ENCODE assay signal across 7 cellular contexts in the genomic region with DNA sequence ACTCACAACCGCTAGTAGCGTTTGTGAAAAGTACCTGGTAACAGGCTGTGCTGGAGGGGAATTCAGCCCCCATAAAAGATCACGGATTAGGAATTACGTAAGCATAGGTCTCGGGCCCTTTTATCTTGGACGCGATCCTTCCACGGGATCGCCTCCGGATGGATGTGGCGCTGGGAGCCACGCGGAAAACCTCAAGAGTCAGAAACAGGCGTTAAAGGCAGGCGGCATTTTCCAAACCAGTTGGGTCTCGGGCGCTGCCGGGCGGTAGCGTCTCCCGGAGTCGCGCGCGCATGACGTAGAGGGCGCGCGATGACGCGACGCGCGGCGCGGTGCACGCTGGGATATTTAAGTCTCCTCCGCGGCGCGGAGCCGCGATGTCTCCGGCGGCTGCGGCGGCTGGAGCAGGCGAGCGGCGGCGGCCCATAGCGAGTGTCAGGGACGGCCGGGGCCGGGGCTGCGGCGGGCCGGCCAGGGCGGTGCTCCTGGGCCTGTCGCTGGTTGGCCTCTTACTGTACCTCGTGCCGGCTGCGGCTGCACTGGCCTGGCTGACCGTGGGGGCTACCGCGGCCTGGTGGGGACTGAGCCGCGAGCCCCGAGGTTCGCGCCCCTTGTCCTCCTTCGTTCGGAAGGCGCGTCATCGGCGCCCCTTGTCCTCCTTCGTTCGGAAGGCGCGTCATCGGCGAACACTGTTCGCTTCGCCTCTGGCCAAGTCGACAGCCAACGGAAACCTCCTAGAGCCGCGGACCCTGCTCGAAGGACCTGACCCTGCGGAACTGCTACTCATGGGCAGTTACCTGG. TPM values are rescaled to one million over a fixed set of nuclear protein-coding genes. Genes with fewer than 3 reads are reported as not detected.
DNase-seq lines count a peak whose midpoint lies in the region; ATAC-seq, FAIRE-seq and TF ChIP-seq lines count a peak whose summit lies in the region.

POM121 (plus strand) TSS at position 348 of the 798 bp plus-strand sequence; CDS start at position 375, 27 bp downstream.

- H4K20me1 ChIP-seq in astrocyte (ENCODE audit: insufficient read depth, low read length), result peaks cover 29% of the 10 kb centered on the region
- H4K20me1 ChIP-seq in hepatocyte (ENCODE audit: insufficient read depth, poor library complexity, severe bottlenecking), result peaks cover 4% of the 10 kb centered on the region

- H3K4me1 ChIP-seq in astrocyte (ENCODE audit: insufficient read depth, low read length) (peaks cover 13% of the 10 kb centered on the region), hepatocyte (ENCODE audit: insufficient read depth) (peaks cover 17% of the 10 kb centered on the region)

- H3K36me3 ChIP-seq in astrocyte (ENCODE audit: insufficient read depth, low read length), result peaks cover 22% of the 10 kb centered on the region
- no peaks in the 10 kb centered on the region for H3K36me3 ChIP-seq in hepatocyte (replicated peaks; ENCODE audit: insufficient read depth, low read depth)

- H3K9me3 ChIP-seq in astrocyte (ENCODE audit: insufficient read depth, low read depth, low read length), result no peaks in the 10 kb centered on the region
- H3K9me3 ChIP-seq in hepatocyte (ENCODE audit: low read depth), result no peaks in the 10 kb centered on the region

- peak; percentile 86 for TF ChIP-seq POLR2A in GM18505 (IDR thresholded peaks at IDR 0.05; ENCODE audit: borderline replicate concordance, extremely low read depth, insufficient read depth, insufficient read length)

- H3K9me2 ChIP-seq in hepatocyte (replicated peaks; ENCODE audit: insufficient read depth), result no peaks in the 10 kb centered on the region

- peaks cover 9% of the 10 kb centered on the region for H3K4me1 Mint-ChIP-seq in astrocyte (ENCODE audit: low read depth, unreplicated experiment)

- no peak for TF ChIP-seq CTCF in astrocyte (IDR thresholded peaks at IDR 0.05; ENCODE audit: insufficient read depth, low read depth, low read length)
- TF ChIP-seq CTCF in hepatocyte (IDR thresholded peaks at IDR 0.05; ENCODE audit: poor library complexity), result no peak
- no peak for TF ChIP-seq CTCF in retinal pigment epithelial cell (conservative IDR thresholded peaks at IDR 0.05; ENCODE audit: low read depth, low read length)

- H2AFZ ChIP-seq in astrocyte (ENCODE audit: low read depth, low read length) (peak within 1 kb of the TSS; percentile 89), hepatocyte (peak within 1 kb of the TSS; percentile 82)

- ATAC-seq in GM18505 (IDR thresholded peaks at IDR 0.05; ENCODE audit: unreplicated experiment), result peak; percentile 88
- peak; percentile 85 for ATAC-seq in HG02885 (IDR thresholded peaks at IDR 0.05; ENCODE audit: poor library complexity, unreplicated experiment)

- H3K27ac ChIP-seq in astrocyte (ENCODE audit: low read depth, low read length), result peak within 1 kb of the TSS; percentile 94
- H3K27ac ChIP-seq in hepatocyte, result peak within 1 kb of the TSS; percentile 94

- WGBS in hepatocyte (ENCODE audit: low lambda C conversion rate, missing lambda C conversion rate), result under 1% methylated on average over 78 of the region's 91 CpGs

- no peaks in the 10 kb centered on the region for H3K9me3 Mint-ChIP-seq in astrocyte (ENCODE audit: unreplicated experiment)

- no peaks in the 10 kb centered on the region for H3K27me3 Mint-ChIP-seq in astrocyte (ENCODE audit: low read depth, unreplicated experiment)

- H3K4me3 ChIP-seq in astrocyte (ENCODE audit: insufficient read depth, low read depth, low read length), result peak within 1 kb of the TSS; percentile 96
- peak within 1 kb of the TSS; percentile 87 for H3K4me3 ChIP-seq in hepatocyte
- H3K4me3 ChIP-seq in retinal pigment epithelial cell (ENCODE audit: low read length), result peak within 1 kb of the TSS; percentile 95

- H3K79me2 ChIP-seq in astrocyte (ENCODE audit: insufficient read depth, low read length) (peaks cover 66% of the 10 kb centered on the region), hepatocyte (peaks cover 72% of the 10 kb centered on the region)

- H3K4me2 ChIP-seq in astrocyte (ENCODE audit: low read length) (peak within 1 kb of the TSS; percentile 95), hepatocyte (peak within 1 kb of the TSS; percentile 89)

- H3K4me3 Mint-ChIP-seq in astrocyte (ENCODE audit: unreplicated experiment), result peak within 1 kb of the TSS; percentile 99

- H3K27me3 ChIP-seq in astrocyte (ENCODE audit: insufficient read depth, low read length), result no peaks in the 10 kb centered on the region
- H3K27me3 ChIP-seq in hepatocyte, result no peaks in the 10 kb centered on the region

- peaks cover 14% of the 10 kb centered on the region for H3K36me3 Mint-ChIP-seq in astrocyte (ENCODE audit: low read depth, unreplicated experiment)

- DNase-seq in NCI-H1930 (lab: John Stamatoyannopoulos, UW), result peak; percentile 71 to 86
- DNase-seq in T-helper 22 cell (ENCODE audit: low read depth), result peak; percentile 69
- DNase-seq in astrocyte (ENCODE audit: low read depth), result peak; percentile 68
- peak; percentile 94 for DNase-seq in hepatocyte (ENCODE audit: low spot score)
- DNase-seq in retinal pigment epithelial cell (ENCODE audit: low read depth), result peak; percentile 62

- H3K27ac Mint-ChIP-seq in astrocyte (ENCODE audit: unreplicated experiment), result peak within 1 kb of the TSS; percentile 100

- FAIRE-seq in astrocyte (lab: Jason Lieb, UNC), result no peak

- peak within 1 kb of the TSS; percentile 100 for H3K9ac ChIP-seq in astrocyte (ENCODE audit: low read length)

RNA-seq across cellular contexts. Expression of gene POM121, which starts in this region (rescaled TPM):
- total RNA-seq in astrocyte (46.0 and 49.1 TPM in 2 replicates), hepatocyte (9.6 and 10.3 TPM in 2 replicates)
- polyA plus RNA-seq in hepatocyte, result 16.1 and 17.8 TPM in 2 replicates

Comparison
In these comparisons a context has a peak if more than half of its experiments do, and no peak if none do; other contexts are left out.
1. Peak in every context shown above with its lines: DNase-seq, ATAC-seq, H3K4me3 ChIP-seq and H3K27ac ChIP-seq.